Comparison of ENCODE assay signal across 19 cellular contexts in the genomic region with DNA sequence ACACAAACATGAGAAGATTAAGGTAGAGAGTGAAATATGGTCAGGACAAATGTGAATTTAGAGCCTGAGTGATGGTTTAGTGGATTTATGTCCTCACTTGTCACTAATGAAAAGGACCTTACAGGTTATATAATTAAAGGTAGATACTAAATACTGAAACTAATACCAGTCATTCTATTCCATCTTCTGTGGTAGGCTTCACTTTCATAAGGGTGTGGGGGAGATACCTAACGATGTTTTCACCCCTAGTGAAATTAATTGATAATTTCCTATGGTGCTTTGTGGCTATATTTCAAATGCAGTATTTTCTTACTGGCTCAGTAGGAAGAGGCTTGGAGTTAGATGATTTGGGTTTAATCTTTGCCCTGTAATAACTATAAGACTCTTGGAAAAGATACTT. TPM values are rescaled to one million over a fixed set of nuclear protein-coding genes. Genes with fewer than 3 reads are reported as not detected.
DNase-seq lines count a peak whose midpoint lies in the region; ATAC-seq and TF ChIP-seq lines count a peak whose summit lies in the region.
"Had no signal": no experiment of that assay in that cellular context is flagged by ENCODE, and none has a peak within 500 bp of the region (broad histone marks: within the 10 kb centered on the region; RNA-seq: fewer than 3 reads in every experiment).

No MANE protein-coding gene starts in this region.

- no peak overlapping the region for H4K91ac ChIP-seq in IMR-90 (ENCODE audit: insufficient read depth, low read depth, low read length)

- no CpG with 5 or more reads among the region's 1 CpG for WGBS in IMR-90 (ENCODE audit: extremely low coverage in 2 of 2, insufficient read length in 1 of 2), 2 experiments

- H3K27ac ChIP-seq in breast epithelium: no peak overlapping the region
- peak overlapping the region; percentile 37; the same call in 1 of the 2 replicates for H3K27ac ChIP-seq in IMR-90 (ENCODE audit: insufficient read depth, low read length)
- H3K27ac ChIP-seq: 22Rv1 had no signal

- H3K27me3 Mint-ChIP-seq in MCF 10A (ENCODE audit: insufficient read depth, unreplicated experiment): no peaks in the 10 kb centered on the region

- H3K36me3 ChIP-seq in breast epithelium (peaks cover 7% of the 10 kb centered on the region), IMR-90 (ENCODE audit: control insufficient read depth, insufficient read depth, low read length) (peaks cover 8% of the 10 kb centered on the region)

- no peak overlapping the region for H2AK5ac ChIP-seq in IMR-90 (ENCODE audit: low read depth, low read length)

- peaks cover 52% of the 10 kb centered on the region for H3K4me1 Mint-ChIP-seq in MCF 10A (ENCODE audit: insufficient read depth, unreplicated experiment)
- H3K4me1 Mint-ChIP-seq: activated naive CD4-positive, alpha-beta T cell treated with anti-CD3 and anti-CD28 coated beads, Interleukin-2, amount 50 U/mL, for 24 hours had no signal

- H2AFZ ChIP-seq in IMR-90 (replicated peaks; ENCODE audit: low read length, poor library complexity): no peak overlapping the region

- peaks cover 12% of the 10 kb centered on the region for H3K9me1 ChIP-seq in IMR-90 (ENCODE audit: insufficient read depth, low read length)

- DNase-seq in MCF 10A (ENCODE audit: unreplicated experiment) (no peak), breast epithelium (ENCODE audit: low spot score in 2 of 2) (no peak), IMR-90 (no peak), EL (no peak), posterior cingulate gyrus (no peak), AG20443 (ENCODE audit: low spot score) (no peak)
- DNase-seq in central memory CD4-positive, alpha-beta T cell: no peak
- DNase-seq: activated CD4-positive, CD25-positive, alpha-beta regulatory T cell treated with anti-CD3 and anti-CD28 coated beads, Interleukin-2, amount 50 U/mL, for 72 hours; activated CD8-positive, alpha-beta memory T cell treated with anti-CD3 and anti-CD28 coated beads, Interleukin-2, amount 50 U/mL, for 48 hours; effector CD8-positive, alpha-beta T cell; NCI-H2081; stimulated activated CD4-positive, alpha-beta T cell treated with anti-CD3 and anti-CD28 coated beads, Interleukin-2, amount 100 ng/mL, for 48 hours; tibial artery had no signal

- no peak overlapping the region for H3K14ac ChIP-seq in IMR-90 (replicated peaks; ENCODE audit: low read depth, low read length)

- no peak overlapping the region for H3K56ac ChIP-seq in IMR-90 (ENCODE audit: extremely low read depth, insufficient read depth, low read length)

- peaks cover 0 to 11% of the 10 kb centered on the region in 2 donors for H3K9me3 ChIP-seq in breast epithelium
- H3K9me3 ChIP-seq in IMR-90 (ENCODE audit: control insufficient read depth, insufficient read depth, low read length): peaks cover 3% of the 10 kb centered on the region; the same call in 1 of the 2 replicates

- no peak overlapping the region; the same call in 1 of the 2 replicates for H4K5ac ChIP-seq in IMR-90 (ENCODE audit: low read depth, low read length)

- POLR2A ChIA-PET in MCF 10A (lab: Yijun Ruan, JAX): interaction anchor here (0.6 to 1.8 kb wide), 3 partner anchors 16 to 43 kb away, joined by 3 to 6 read pairs (median 4); no protein-coding TSS in a partner anchor
- POLR2A ChIA-PET in IMR-90 (lab: Charles Lee; ENCODE audit: unreplicated experiment): no interaction called here

- H2BK5ac ChIP-seq in IMR-90 (ENCODE audit: low read depth, low read length, poor library complexity, severe bottlenecking): peak overlapping the region; percentile 97

- H2BK120ac ChIP-seq in IMR-90 (ENCODE audit: low read depth, low read length): no peak overlapping the region

- intact Hi-C loops in MCF 10A (cut with micrococcal nuclease) (no loop called here), breast epithelium (cut with DNase I; ENCODE audit: low total_unique reads) (no loop called here), IMR-90 (cut with micrococcal nuclease) (no loop called here), posterior cingulate gyrus (cut with DNase I) (no loop called here)

- H3K4ac ChIP-seq in IMR-90 (ENCODE audit: low read depth, low read length): no peak overlapping the region

- H4K20me1 ChIP-seq in IMR-90 (ENCODE audit: insufficient read depth, low read length): peaks cover 11% of the 10 kb centered on the region; the same call in 1 of the 2 replicates

- BruUV-seq in MCF 10A (replicated peaks; lab: Mats Ljungman, UMichigan) (no TSS peak), IMR-90 (replicated peaks; lab: Mats Ljungman, UMichigan) (no TSS peak)

- peaks cover 25% of the 10 kb centered on the region for H3K36me3 Mint-ChIP-seq in MCF 10A (ENCODE audit: insufficient read depth, unreplicated experiment)
- H3K36me3 Mint-ChIP-seq: activated naive CD4-positive, alpha-beta T cell treated with anti-CD3 and anti-CD28 coated beads, Interleukin-2, amount 50 U/mL, for 24 hours had no signal

- TF ChIP-seq POLR2A in breast epithelium (IDR thresholded peaks at IDR 0.05) (no peak), IMR-90 (IDR thresholded peaks at IDR 0.05; ENCODE audit: low read depth, low read length) (no peak)

- no peak for TF ChIP-seq RAD21 in IMR-90 (IDR thresholded peaks at IDR 0.05; ENCODE audit: low read length)

- ATAC-seq in HG02623 (IDR thresholded peaks at IDR 0.05; ENCODE audit: unreplicated experiment) (peak; percentile 61), IMR-90 (ENCODE audit: low read depth) (no peak)
- ATAC-seq: sciatic nerve had no signal

- no peak overlapping the region; a peak in 1 of 4 replicates for H4K8ac ChIP-seq in IMR-90 (ENCODE audit: low read depth in 2 of 2, low read length in 2 of 2)

- CTCF ChIA-PET in MCF 10A (lab: Yijun Ruan, JAX) (interaction anchor here (1.1 kb wide), 1 partner anchor 11 kb away, joined by 3 read pairs; no protein-coding TSS in a partner anchor), IMR-90 (lab: Yijun Ruan, JAX) (no interaction called here)

- no peak overlapping the region for H3K9ac ChIP-seq in IMR-90 (ENCODE audit: low read depth, low read length)

- no peak overlapping the region for H2BK20ac ChIP-seq in IMR-90 (ENCODE audit: low read depth, low read length)

- dilution Hi-C loops in IMR-90 (cut with HindIII; ENCODE audit: low sequenced_read_pairs, unreplicated experiment): no loop called here

- TF ChIP-seq CTCF in MCF 10A (IDR thresholded peaks at IDR 0.05; ENCODE audit: unreplicated experiment) (no peak), breast epithelium (IDR thresholded peaks at IDR 0.05) (no peak), IMR-90 (conservative IDR thresholded peaks at IDR 0.05; ENCODE audit: low read depth, low read length) (no peak)

- H2BK15ac ChIP-seq in IMR-90 (ENCODE audit: low read depth, low read length): no peak overlapping the region

- no peak overlapping the region for H3K4me3 Mint-ChIP-seq in MCF 10A (ENCODE audit: unreplicated experiment)
- H3K4me3 Mint-ChIP-seq: activated naive CD4-positive, alpha-beta T cell treated with anti-CD3 and anti-CD28 coated beads, Interleukin-2, amount 50 U/mL, for 24 hours; neural crest cell had no signal

- H3K79me1 ChIP-seq in IMR-90 (ENCODE audit: low read depth in 1 of 2, low read length in 2 of 2): peaks cover 27 to 68% of the 10 kb centered on the region in 2 experiments

- peak overlapping the region; percentile 91 for H3K27ac Mint-ChIP-seq in MCF 10A (ENCODE audit: low read depth, unreplicated experiment)
- H3K27ac Mint-ChIP-seq: activated naive CD4-positive, alpha-beta T cell treated with anti-CD3 and anti-CD28 coated beads, Interleukin-2, amount 50 U/mL, for 24 hours had no signal

- no peak overlapping the region for H3K4me3 ChIP-seq in breast epithelium
- no peak overlapping the region for H3K4me3 ChIP-seq in IMR-90 (ENCODE audit: insufficient read depth, low read depth, low read length)
- H3K4me3 ChIP-seq: lung, tibial artery had no signal

- H3K27me3 ChIP-seq in breast epithelium (no peaks in the 10 kb centered on the region), IMR-90 (ENCODE audit: control insufficient read depth, insufficient read depth, low read length) (no peaks in the 10 kb centered on the region)
- H3K27me3 ChIP-seq: tibial artery had no signal

- H3K23ac ChIP-seq in IMR-90 (ENCODE audit: low read depth, low read length): peak overlapping the region; percentile 98; the same call in 1 of the 2 replicates

- no peak overlapping the region for H2AK9ac ChIP-seq in IMR-90 (replicated peaks; ENCODE audit: low read depth, low read length, poor library complexity)

- no peak overlapping the region for H3K4me2 ChIP-seq in IMR-90 (ENCODE audit: low read depth, low read length)

- peaks cover 12% of the 10 kb centered on the region for H3K9me3 Mint-ChIP-seq in MCF 10A (ENCODE audit: unreplicated experiment)
- H3K9me3 Mint-ChIP-seq: activated naive CD4-positive, alpha-beta T cell treated with anti-CD3 and anti-CD28 coated beads, Interleukin-2, amount 50 U/mL, for 24 hours had no signal

- in situ Hi-C loops in IMR-90 (cut with MboI; ENCODE audit: low sequenced_read_pairs): no loop called here

- peak overlapping the region; percentile 98; the same call in 1 of the 2 replicates for H3K18ac ChIP-seq in IMR-90 (ENCODE audit: low read depth, low read length)

- H3K4me1 ChIP-seq in breast epithelium (no peaks in the 10 kb centered on the region), IMR-90 (ENCODE audit: control insufficient read depth, insufficient read depth, low read length) (peaks cover 21% of the 10 kb centered on the region)

TF ChIP-seq in IMR-90, 13 proteins besides CTCF, POLR2A, EP300 and RAD21:
- TF ChIP-seq NFE2L2 (IDR thresholded peaks at IDR 0.05; ENCODE audit: low read depth, low read length): no peak

RNA-seq across cellular contexts. Expression of a gene that starts 21.1 kb away (rescaled TPM):
- total RNA-seq in MCF 10A (2022): 22.8 and 24.8 TPM in 2 replicates
- 10 to 100 TPM; 40.1 to 43.3 (median 41.0) TPM for total RNA-seq in breast epithelium
- 16.7 and 20.4 TPM in 2 replicates for total RNA-seq in IMR-90 (2012; rRNA removed)
- polyA plus RNA-seq in IMR-90 (2012; rRNA removed): 11.7 TPM in 2 replicates
- polyA plus RNA-seq in IMR-90 (2012; cell fraction: cytosol; rRNA removed): 2.5 and 2.7 TPM in 2 replicates
- 7.8 and 59.2 TPM in 2 replicates for polyA plus RNA-seq in IMR-90 (2012; cell fraction: nucleus; rRNA removed; ENCODE audit: low replicate concordance)
